ENCODE assay signal across 34 cellular contexts in genomic region chr5:169216864-169217263, GRCh38.
"Had no signal": no experiment of that assay in that cellular context is flagged by ENCODE, and none has a peak within 500 bp of the region (broad histone marks: within the 10 kb centered on the region; RNA-seq: fewer than 3 reads in every experiment).

No MANE protein-coding gene starts in this region.

- H3K27me3 ChIP-seq: adrenal gland, body of pancreas, colonic mucosa, dorsolateral prefrontal cortex, esophagus muscularis mucosa, gastroesophageal sphincter, heart right ventricle had no signal

- H3K27ac ChIP-seq: adrenal gland, body of pancreas, colonic mucosa, dorsolateral prefrontal cortex, esophagus muscularis mucosa, gastroesophageal sphincter, heart right ventricle, WERI-Rb-1 had no signal

- H3K27ac Mint-ChIP-seq: activated B cell treated with CpG ODN at 0.5 μM for 24 hours; activated CD8-positive, alpha-beta T cell treated with anti-CD3 and anti-CD28 coated beads for 36 hours; activated naive CD4-positive, alpha-beta T cell treated with anti-CD3 and anti-CD28 coated beads for 36 hours; activated naive CD4-positive, alpha-beta T cell treated with anti-CD3 and anti-CD28 coated beads, Interleukin-2, amount 50 U/mL, for 24 hours; activated naive CD8-positive, alpha-beta T cell treated with anti-CD3 and anti-CD28 coated beads for 36 hours; activated naive CD8-positive, alpha-beta T cell treated with anti-CD3 and anti-CD28 coated beads, Interleukin-2, amount 50 U/mL, for 24 hours; activated T-helper 2 cell treated with anti-CD3 and anti-CD28 coated beads, Interferon-gamma antibody, Interleukin-2, Interleukin-4, amounts not matched to agents 10 μg/mL and 5 μg/mL and 100 μg/mL, durations not matched to agents 14 hours and 24 hours and 36 hours; dendritic cell treated with granulocyte-macrophage colony-stimulating factor and Interleukin-4, amounts not matched to agents 40 ng/mL and 50 ng/mL, for 4 days; T-helper 17 cell; T-helper 2 cell treated with Interferon-gamma antibody and Interleukin-4, amounts not matched to agents 5 μg/mL and 100 μg/mL, for 36 hours had no signal

- H3K27me3 Mint-ChIP-seq: activated naive CD8-positive, alpha-beta T cell treated with anti-CD3 and anti-CD28 coated beads, Interleukin-2, amount 50 U/mL, for 24 hours; dendritic cell treated with granulocyte-macrophage colony-stimulating factor and Interleukin-4, amounts not matched to agents 40 ng/mL and 50 ng/mL, for 4 days had no signal

- H3K36me3 ChIP-seq: adrenal gland, colonic mucosa, esophagus muscularis mucosa, gastroesophageal sphincter, heart right ventricle, WERI-Rb-1 had no signal

- H3K9me3 Mint-ChIP-seq: activated B cell treated with CpG ODN at 0.5 μM for 24 hours; activated CD8-positive, alpha-beta T cell treated with anti-CD3 and anti-CD28 coated beads for 36 hours; activated naive CD4-positive, alpha-beta T cell treated with anti-CD3 and anti-CD28 coated beads for 36 hours; activated naive CD4-positive, alpha-beta T cell treated with anti-CD3 and anti-CD28 coated beads, Interleukin-2, amount 50 U/mL, for 24 hours; activated naive CD8-positive, alpha-beta T cell treated with anti-CD3 and anti-CD28 coated beads, Interleukin-2, amount 50 U/mL, for 24 hours; activated T-cell treated with anti-CD3 and anti-CD28 coated beads, Interleukin-2, amount 50 U/mL, for 4 hours; activated T-helper 2 cell treated with anti-CD3 and anti-CD28 coated beads, Interferon-gamma antibody, Interleukin-2, Interleukin-4, amounts not matched to agents 10 μg/mL and 5 μg/mL and 100 μg/mL, durations not matched to agents 14 hours and 24 hours and 36 hours; dendritic cell treated with granulocyte-macrophage colony-stimulating factor and Interleukin-4, amounts not matched to agents 40 ng/mL and 50 ng/mL, for 4 days; T-helper 2 cell treated with Interferon-gamma antibody and Interleukin-4, amounts not matched to agents 5 μg/mL and 100 μg/mL, for 36 hours had no signal

- H3K4me3 ChIP-seq: adrenal gland, body of pancreas, colonic mucosa, dorsolateral prefrontal cortex, esophagus muscularis mucosa, gastroesophageal sphincter, heart right ventricle had no signal

- DNase-seq: activated B cell treated with CpG ODN at 0.5 μM for 24 hours; activated CD4-positive, alpha-beta T cell treated with anti-CD3 and anti-CD28 coated beads for 48 hours; activated CD4-positive, alpha-beta T cell treated with anti-CD3 and anti-CD28 coated beads, Interleukin-2, amount 50 U/mL, for 1 hour; activated CD4-positive, alpha-beta T cell treated with anti-CD3 and anti-CD28 coated beads, Interleukin-2, amount 50 U/mL, for 48 hours; activated CD8-positive, alpha-beta memory T cell treated with anti-CD3 and anti-CD28 coated beads for 24 hours; activated CD8-positive, alpha-beta T cell treated with anti-CD3 and anti-CD28 coated beads for 36 hours; activated effector memory CD4-positive, alpha-beta T cell treated with anti-CD3 and anti-CD28 coated beads, Interleukin-2, amount 50 U/mL, for 16 hours; activated naive CD4-positive, alpha-beta T cell treated with anti-CD3 and anti-CD28 coated beads for 36 hours; activated naive CD8-positive, alpha-beta T cell treated with anti-CD3 and anti-CD28 coated beads for 36 hours; activated naive CD8-positive, alpha-beta T cell treated with anti-CD3 and anti-CD28 coated beads, Interleukin-2, amount 50 U/mL, for 24 hours; activated T-cell treated with anti-CD3 and anti-CD28 coated beads, Interleukin-2, amount 50 U/mL, for 4 hours; adrenal gland; amygdala; aorta; body of pancreas; caudate nucleus; cerebellar nuclear complex; colonic mucosa; dorsolateral prefrontal cortex; effector memory CD4-positive, alpha-beta T cell; erythroblast; foreskin melanocyte; heart right ventricle; T-helper 1 cell; T-helper 17 cell; T1000; WERI-Rb-1 had no signal

- H3K4me1 Mint-ChIP-seq: activated B cell treated with CpG ODN at 0.5 μM for 24 hours; activated naive CD4-positive, alpha-beta T cell treated with anti-CD3 and anti-CD28 coated beads, Interleukin-2, amount 50 U/mL, for 24 hours; activated naive CD8-positive, alpha-beta T cell treated with anti-CD3 and anti-CD28 coated beads for 36 hours; activated naive CD8-positive, alpha-beta T cell treated with anti-CD3 and anti-CD28 coated beads, Interleukin-2, amount 50 U/mL, for 24 hours; T-helper 17 cell had no signal

- ATAC-seq: activated CD4-positive, CD25-positive, alpha-beta regulatory T cell treated with anti-CD3 and anti-CD28 coated beads, Interleukin-2, amount 50 U/mL, for 24 hours; activated CD8-positive, alpha-beta T cell treated with anti-CD3 and anti-CD28 coated beads for 36 hours; activated naive CD8-positive, alpha-beta T cell treated with anti-CD3 and anti-CD28 coated beads, Interleukin-2, amount 50 U/mL, for 24 hours; activated T-cell treated with anti-CD3 and anti-CD28 coated beads, Interleukin-2, amount 50 U/mL, for 4 hours; body of pancreas; gastroesophageal sphincter; heart right ventricle; T-helper 17 cell had no signal

- H3K36me3 Mint-ChIP-seq: activated naive CD4-positive, alpha-beta T cell treated with anti-CD3 and anti-CD28 coated beads, Interleukin-2, amount 50 U/mL, for 24 hours; activated naive CD8-positive, alpha-beta T cell treated with anti-CD3 and anti-CD28 coated beads for 36 hours had no signal

- H3K4me1 ChIP-seq: adrenal gland, colonic mucosa had no signal

- H3K9me3 ChIP-seq: adrenal gland, body of pancreas, colonic mucosa, esophagus muscularis mucosa, gastroesophageal sphincter had no signal

- H3K4me3 Mint-ChIP-seq: activated B cell treated with CpG ODN at 0.5 μM for 24 hours; activated CD8-positive, alpha-beta T cell treated with anti-CD3 and anti-CD28 coated beads for 36 hours; activated naive CD4-positive, alpha-beta T cell treated with anti-CD3 and anti-CD28 coated beads for 36 hours; activated naive CD4-positive, alpha-beta T cell treated with anti-CD3 and anti-CD28 coated beads, Interleukin-2, amount 50 U/mL, for 24 hours; activated naive CD8-positive, alpha-beta T cell treated with anti-CD3 and anti-CD28 coated beads for 36 hours; activated naive CD8-positive, alpha-beta T cell treated with anti-CD3 and anti-CD28 coated beads, Interleukin-2, amount 50 U/mL, for 24 hours; activated T-cell treated with anti-CD3 and anti-CD28 coated beads, Interleukin-2, amount 50 U/mL, for 4 hours; dendritic cell treated with granulocyte-macrophage colony-stimulating factor and Interleukin-4, amounts not matched to agents 40 ng/mL and 50 ng/mL, for 4 days; T-helper 17 cell; T-helper 2 cell treated with Interferon-gamma antibody and Interleukin-4, amounts not matched to agents 5 μg/mL and 100 μg/mL, for 36 hours had no signal
